Comparison of ENCODE assay signal across 17 cellular contexts in the genomic region with DNA sequence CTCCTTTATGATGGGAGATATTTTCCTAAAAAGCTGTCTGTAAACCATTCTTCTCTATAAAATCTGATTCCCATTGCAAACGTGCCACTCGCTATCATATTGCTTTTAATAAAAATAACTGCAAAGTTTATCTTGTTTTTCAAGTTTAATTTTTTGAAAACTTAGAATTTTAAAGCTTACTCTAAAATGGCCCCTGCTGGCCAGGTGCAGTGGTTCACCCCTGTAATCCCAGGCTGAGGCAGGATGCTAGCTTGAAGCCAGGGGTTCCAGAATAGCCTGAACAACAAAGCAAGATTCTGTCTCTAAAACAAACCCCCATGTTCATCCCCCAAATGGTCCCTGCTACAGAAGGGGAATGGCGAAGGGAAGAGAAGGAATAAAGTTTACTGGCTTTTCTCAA. TPM values are rescaled to one million over a fixed set of nuclear protein-coding genes. Genes with fewer than 3 reads are reported as not detected.
"Had no signal": no experiment of that assay in that cellular context is flagged by ENCODE, and none has a peak within 500 bp of the region (broad histone marks: within the 10 kb centered on the region; RNA-seq: fewer than 3 reads in every experiment).

No MANE protein-coding gene starts in this region.

- ATAC-seq: activated T-helper 17 cell treated with anti-CD3 and anti-CD28 coated beads, Interleukin-2, amount 50 U/mL, for 72 hours; left cardiac atrium; stimulated activated naive CD8-positive, alpha-beta T cell treated with anti-CD3 and anti-CD28 coated beads, Interleukin-15, Interleukin-2, amounts not matched to agents 100 U/mL and 50 U/mL, for 24 hours; upper lobe of right lung had no signal

- H3K9me3 Mint-ChIP-seq: activated CD4-positive, alpha-beta T cell treated with anti-CD3 and anti-CD28 coated beads, Interleukin-2, amount 10 ng/mL, durations not matched to agents 24 days and 14 days; activated naive CD4-positive, alpha-beta T cell treated with anti-CD3 and anti-CD28 coated beads for 36 hours; activated T-helper 17 cell treated with anti-CD3 and anti-CD28 coated beads, Interleukin-2, amount 50 U/mL, for 72 hours; naive B cell; T-helper 1 cell treated with Interleukin-12 subunit alpha and Interleukin-12 subunit beta and Interleukin-4 antibody, amounts not matched to agents 30 μg/mL and 1 μg/mL, for 36 hours had no signal

- H3K4me1 ChIP-seq: colonic mucosa, prostate gland, upper lobe of right lung had no signal

- H3K36me3 ChIP-seq: colonic mucosa, prostate gland, suprapubic skin, upper lobe of right lung had no signal

- H3K27ac ChIP-seq: colonic mucosa, epithelial cell of prostate, prostate gland, suprapubic skin, upper lobe of right lung had no signal

- H3K27me3 ChIP-seq: colonic mucosa, suprapubic skin, upper lobe of right lung had no signal

- H3K9me3 ChIP-seq: colonic mucosa, prostate gland, suprapubic skin, upper lobe of right lung had no signal

- H3K4me3 Mint-ChIP-seq: activated CD4-positive, alpha-beta T cell treated with anti-CD3 and anti-CD28 coated beads, Interleukin-2, amount 10 ng/mL, durations not matched to agents 24 days and 14 days; activated naive CD4-positive, alpha-beta T cell treated with anti-CD3 and anti-CD28 coated beads for 36 hours; activated T-helper 17 cell treated with anti-CD3 and anti-CD28 coated beads, Interleukin-2, amount 50 U/mL, for 72 hours; naive B cell; T-helper 1 cell treated with Interleukin-12 subunit alpha and Interleukin-12 subunit beta and Interleukin-4 antibody, amounts not matched to agents 30 μg/mL and 1 μg/mL, for 36 hours had no signal

- H3K4me3 ChIP-seq: colonic mucosa, lung, prostate gland, suprapubic skin, upper lobe of right lung had no signal

- H3K4me1 Mint-ChIP-seq: activated CD4-positive, alpha-beta T cell treated with anti-CD3 and anti-CD28 coated beads, Interleukin-2, amount 10 ng/mL, durations not matched to agents 24 days and 14 days; activated T-helper 17 cell treated with anti-CD3 and anti-CD28 coated beads, Interleukin-2, amount 50 U/mL, for 72 hours had no signal

- DNase-seq: activated CD4-positive, alpha-beta T cell treated with anti-CD3 and anti-CD28 coated beads, Interleukin-2, amount 10 ng/mL, durations not matched to agents 24 days and 14 days; activated CD8-positive, alpha-beta memory T cell treated with anti-CD3 and anti-CD28 coated beads for 24 hours; activated naive CD4-positive, alpha-beta T cell treated with anti-CD3 and anti-CD28 coated beads for 36 hours; colonic mucosa; effector CD8-positive, alpha-beta T cell; left cardiac atrium; naive B cell; stimulated activated CD4-positive, alpha-beta T cell treated with anti-CD3 and anti-CD28 coated beads, Interleukin-4, amount 100 ng/mL, for 1 hour; stimulated activated CD8-positive, alpha-beta memory T cell treated with anti-CD3 and anti-CD28 coated beads, Interleukin-4, amount 100 ng/mL, for 48 hours; stimulated activated naive CD8-positive, alpha-beta T cell treated with anti-CD3 and anti-CD28 coated beads, Interleukin-15, Interleukin-2, amounts not matched to agents 100 U/mL and 50 U/mL, for 24 hours; upper lobe of right lung had no signal

- H3K27ac Mint-ChIP-seq: activated CD4-positive, alpha-beta T cell treated with anti-CD3 and anti-CD28 coated beads, Interleukin-2, amount 10 ng/mL, durations not matched to agents 24 days and 14 days; activated naive CD4-positive, alpha-beta T cell treated with anti-CD3 and anti-CD28 coated beads for 36 hours; activated T-helper 17 cell treated with anti-CD3 and anti-CD28 coated beads, Interleukin-2, amount 50 U/mL, for 72 hours; T-helper 1 cell treated with Interleukin-12 subunit alpha and Interleukin-12 subunit beta and Interleukin-4 antibody, amounts not matched to agents 30 μg/mL and 1 μg/mL, for 36 hours had no signal

RNA-seq across cellular contexts. Expression of a gene that starts 25.6 kb away (rescaled TPM):
- total RNA-seq: activated CD4-positive, alpha-beta T cell treated with anti-CD3 and anti-CD28 coated beads, Interleukin-2, amount 10 ng/mL, durations not matched to agents 24 days and 14 days; activated naive CD4-positive, alpha-beta T cell treated with anti-CD3 and anti-CD28 coated beads for 36 hours; activated T-helper 17 cell treated with anti-CD3 and anti-CD28 coated beads, Interleukin-2, amount 50 U/mL, for 72 hours had no signal
